8 cellular contexts compared by ENCODE assay signal in genomic region chr19:10701955-10702307, GRCh38. TPM values are rescaled to one million over a fixed set of nuclear protein-coding genes. Genes with fewer than 3 reads are reported as not detected.
A peak's percentile ranks its signal among the peaks of the same experiment; 100 is the strongest.
DNase-seq lines count a peak whose midpoint lies in the region; ATAC-seq and TF ChIP-seq lines count a peak whose summit lies in the region.

No MANE protein-coding gene starts in this region.

- H3K9me3 Mint-ChIP-seq in activated CD8-positive, alpha-beta memory T cell treated with anti-CD3 and anti-CD28 coated beads, Interleukin-2, amount 10 ng/mL, durations not matched to agents 7 days and 5 days (ENCODE audit: low read depth): no peaks in the 10 kb centered on the region

- H3K4me3 ChIP-seq in BJ (ENCODE audit: low read depth, low read length): peak overlapping the region; percentile 96
- peak overlapping the region; percentile 97 for H3K4me3 ChIP-seq in Karpas-422 (ENCODE audit: low read length)
- H3K4me3 ChIP-seq in heart left ventricle: peak overlapping the region; percentile 56 to 97 (median 77)
- peak overlapping the region; percentile 100 for H3K4me3 ChIP-seq in rectal smooth muscle tissue (ENCODE audit: low read length)

- WGBS in heart left ventricle, 4 donors: 0 to 6% (median 3%) methylated on average over 14 to 21 of the region's 21 CpGs

- H3K4me1 ChIP-seq in Karpas-422 (ENCODE audit: low read length) (peaks cover 10% of the 10 kb centered on the region), heart left ventricle (peaks cover 0 to 15% (median 10%) of the 10 kb centered on the region in 12 donors), rectal smooth muscle tissue (ENCODE audit: control insufficient read depth, insufficient read depth, low read length) (peaks cover 10% of the 10 kb centered on the region)

- no peak for TF ChIP-seq POLR2A in heart left ventricle (IDR thresholded peaks at IDR 0.05)

- no peaks in the 10 kb centered on the region; the same call in 1 of the 2 replicates for H3K36me3 ChIP-seq in BJ (ENCODE audit: control insufficient read depth, insufficient read depth, low read length)
- no peaks in the 10 kb centered on the region for H3K36me3 ChIP-seq in Karpas-422 (ENCODE audit: insufficient read depth, low read length)
- H3K36me3 ChIP-seq in heart left ventricle: peaks cover 0 to 6% (median 0%) of the 10 kb centered on the region in 9 donors
- H3K36me3 ChIP-seq in rectal smooth muscle tissue (ENCODE audit: control insufficient read depth, insufficient read depth, low read length): no peaks in the 10 kb centered on the region

- peaks cover 14% of the 10 kb centered on the region for H3K4me1 Mint-ChIP-seq in activated CD8-positive, alpha-beta memory T cell treated with anti-CD3 and anti-CD28 coated beads, Interleukin-2, amount 10 ng/mL, durations not matched to agents 7 days and 5 days

- H3K27ac ChIP-seq in Karpas-422 (ENCODE audit: low read length): peak overlapping the region; percentile 44
- peak overlapping the region in 9 of 12 donors; percentile 6 to 79 (median 68) for H3K27ac ChIP-seq in heart left ventricle
- no peak overlapping the region for H3K27ac ChIP-seq in rectal smooth muscle tissue (ENCODE audit: low read depth, low read length)

- peak overlapping the region; percentile 89 for H2AFZ ChIP-seq in Karpas-422 (ENCODE audit: low read length)

- H3K27ac Mint-ChIP-seq in activated CD8-positive, alpha-beta memory T cell treated with anti-CD3 and anti-CD28 coated beads, Interleukin-2, amount 10 ng/mL, durations not matched to agents 7 days and 5 days: peak overlapping the region; percentile 78

- no peak for TF ChIP-seq CTCF in BJ (IDR thresholded peaks at IDR 0.05; ENCODE audit: insufficient read depth, low read depth, low read length)
- no peak for TF ChIP-seq CTCF in heart left ventricle (IDR thresholded peaks at IDR 0.05)

- no peaks in the 10 kb centered on the region for H3K27me3 ChIP-seq in BJ (ENCODE audit: control insufficient read depth, insufficient read depth, low read length)
- H3K27me3 ChIP-seq in Karpas-422 (ENCODE audit: low read length): no peaks in the 10 kb centered on the region
- H3K27me3 ChIP-seq in heart left ventricle: no peaks in the 10 kb centered on the region
- no peaks in the 10 kb centered on the region for H3K27me3 ChIP-seq in rectal smooth muscle tissue (ENCODE audit: control insufficient read depth, insufficient read depth, low read length)

- POLR2A ChIA-PET in BJ (lab: Charles Lee): no interaction called here

- no peaks in the 10 kb centered on the region for H3K9me2 ChIP-seq in Karpas-422 (replicated peaks; ENCODE audit: insufficient read depth, low read length)

- intact Hi-C loops in heart left ventricle (cut with DNase I): loop anchor here in 1 of 10 donors (1.0 to 5.0 kb wide), 2 partner anchors 121 to 160 kb away; no protein-coding TSS in a partner anchor

- peak overlapping the region; percentile 79 for H3K4me3 Mint-ChIP-seq in activated CD8-positive, alpha-beta memory T cell treated with anti-CD3 and anti-CD28 coated beads, Interleukin-2, amount 10 ng/mL, durations not matched to agents 7 days and 5 days

- peak; percentile 18 for ATAC-seq in GM18511 (IDR thresholded peaks at IDR 0.05; ENCODE audit: unreplicated experiment)
- ATAC-seq in activated CD8-positive, alpha-beta memory T cell treated with anti-CD3 and anti-CD28 coated beads, Interleukin-2, amount 10 ng/mL, durations not matched to agents 7 days and 5 days: peak; percentile 35
- peak; percentile 20 to 63 (median 48) for ATAC-seq in heart left ventricle

- H3K9me3 ChIP-seq in Karpas-422 (ENCODE audit: low read length) (no peaks in the 10 kb centered on the region), heart left ventricle (no peaks in the 10 kb centered on the region)

- H3K4me2 ChIP-seq in Karpas-422 (ENCODE audit: low read depth, low read length, poor library complexity, severe bottlenecking): peak overlapping the region; percentile 96

- peaks cover 9% of the 10 kb centered on the region; the same call in 1 of the 2 replicates for H3K79me2 ChIP-seq in Karpas-422 (ENCODE audit: low read length)

- DNase-seq in BJ (ENCODE audit: low read depth) (no peak), Karpas-422 (peak; percentile 82), heart left ventricle (no peak), AG08395 (ENCODE audit: low spot score) (no peak), NOMO-1 (lab: John Stamatoyannopoulos, UW; ENCODE audit: unreplicated experiment in 2 of 2) (no peak)
- DNase-seq in activated CD8-positive, alpha-beta memory T cell treated with anti-CD3 and anti-CD28 coated beads, Interleukin-2, amount 10 ng/mL, durations not matched to agents 7 days and 5 days: peak; percentile 62

- H3K36me3 Mint-ChIP-seq in activated CD8-positive, alpha-beta memory T cell treated with anti-CD3 and anti-CD28 coated beads, Interleukin-2, amount 10 ng/mL, durations not matched to agents 7 days and 5 days: no peaks in the 10 kb centered on the region

- H3K27me3 Mint-ChIP-seq in activated CD8-positive, alpha-beta memory T cell treated with anti-CD3 and anti-CD28 coated beads, Interleukin-2, amount 10 ng/mL, durations not matched to agents 7 days and 5 days: peaks cover 7% of the 10 kb centered on the region

- CTCF ChIA-PET in BJ (lab: Yijun Ruan, JAX): interaction anchor here (0.5 to 8.0 kb wide), 19 partner anchors 9 to 385 kb away, joined by 3 to 115 read pairs (median 5); partner anchors contain the start of gene DNM2
- CTCF ChIA-PET in activated CD8-positive, alpha-beta memory T cell treated with anti-CD3 and anti-CD28 coated beads, Interleukin-2, amount 10 ng/mL, durations not matched to agents 7 days and 5 days (lab: Charles Lee): interaction anchor here (0.7 to 7.5 kb wide), 25 partner anchors 10 to 298 kb away, joined by 3 to 147 read pairs (median 6); partner anchors contain the start of genes CDKN2D, DNM2, KRI1 and S1PR5

- peak overlapping the region; percentile 90 for H3K9ac ChIP-seq in Karpas-422 (ENCODE audit: low read length)
- peak overlapping the region; percentile 65 for H3K9ac ChIP-seq in rectal smooth muscle tissue (ENCODE audit: low read length)

- no peaks in the 10 kb centered on the region for H4K20me1 ChIP-seq in Karpas-422 (ENCODE audit: insufficient read depth, low read depth, low read length)

RNA-seq across cellular contexts. Expression of gene QTRT1, which starts 0.7 kb away (rescaled TPM):
- polyA plus RNA-seq in BJ (2011; rRNA removed) (23.9 and 46.5 TPM in 2 replicates), heart left ventricle (10 to 100 TPM; 32.1 to 46.6 TPM)
- polyA minus RNA-seq in BJ (2011; rRNA and poly(A)+ RNA removed): 9.1 and 11.2 TPM in 2 replicates
- 28.2 and 44.4 TPM in 2 replicates for total RNA-seq in Karpas-422 (2014; rRNA removed; shearing (Covaris generic); ENCODE audit: low replicate concordance)
- 10 to 100 TPM; 40.1 to 48.8 TPM for total RNA-seq in activated CD8-positive, alpha-beta memory T cell treated with anti-CD3 and anti-CD28 coated beads, Interleukin-2, amount 10 ng/mL, durations not matched to agents 7 days and 5 days
- total RNA-seq in heart left ventricle: 10 to 100 TPM; 16.6 to 31.8 (median 25.7) TPM

RNA-seq across cellular contexts. Expression of gene DNM2, which starts 15.9 kb away (rescaled TPM):
- 43.5 and 64.2 TPM in 2 replicates for polyA plus RNA-seq in BJ (2011; rRNA removed)
- 110 and 151 TPM in 2 replicates for polyA minus RNA-seq in BJ (2011; rRNA and poly(A)+ RNA removed)
- 91.1 and 93.7 TPM in 2 replicates for total RNA-seq in Karpas-422 (2014; rRNA removed; shearing (Covaris generic); ENCODE audit: low replicate concordance)
- total RNA-seq in activated CD8-positive, alpha-beta memory T cell treated with anti-CD3 and anti-CD28 coated beads, Interleukin-2, amount 10 ng/mL, durations not matched to agents 7 days and 5 days: 100 to 1,000 TPM; 267 to 315 TPM
- 100 to 1,000 TPM in 8 of 9 donors, 10 to 100 TPM in 1; 98.9 to 204 (median 137) TPM for total RNA-seq in heart left ventricle
- polyA plus RNA-seq in heart left ventricle: 100 to 1,000 TPM in 1 of 2 donors, 10 to 100 TPM in 1; 98.9 to 118 TPM

RNA-seq across cellular contexts. Expression of gene ILF3, which starts 47.8 kb away (rescaled TPM):
- polyA plus RNA-seq in BJ (2011; rRNA removed) (99.0 and 148 TPM in 2 replicates), heart left ventricle (10 to 100 TPM; 62.1 to 94.4 TPM)
- polyA minus RNA-seq in BJ (2011; rRNA and poly(A)+ RNA removed): 74.9 and 75.6 TPM in 2 replicates
- 113 and 194 TPM in 2 replicates for total RNA-seq in Karpas-422 (2014; rRNA removed; shearing (Covaris generic); ENCODE audit: low replicate concordance)
- 100 to 1,000 TPM; 418 to 431 TPM for total RNA-seq in activated CD8-positive, alpha-beta memory T cell treated with anti-CD3 and anti-CD28 coated beads, Interleukin-2, amount 10 ng/mL, durations not matched to agents 7 days and 5 days
- total RNA-seq in heart left ventricle: 100 to 1,000 TPM in 7 of 9 donors, 10 to 100 TPM in 2; 45.7 to 140 (median 118) TPM

Comparison
In these comparisons a context has a peak if more than half of its experiments do, and no peak if none do; other contexts are left out.
1. DNase-seq: peak in Karpas-422 (single experiment) and activated CD8-positive, alpha-beta memory T cell treated with anti-CD3 and anti-CD28 coated beads, Interleukin-2, amount 10 ng/mL, durations not matched to agents 7 days and 5 days (single experiment); none in BJ (single experiment), heart left ventricle (0 of 5), AG08395 (single experiment) and NOMO-1 (0 of 2).
2. Peak in every context shown above with its lines, with median percentiles within 50 percentile points of each other: H3K4me3 ChIP-seq and ATAC-seq.